In the genomic region with DNA sequence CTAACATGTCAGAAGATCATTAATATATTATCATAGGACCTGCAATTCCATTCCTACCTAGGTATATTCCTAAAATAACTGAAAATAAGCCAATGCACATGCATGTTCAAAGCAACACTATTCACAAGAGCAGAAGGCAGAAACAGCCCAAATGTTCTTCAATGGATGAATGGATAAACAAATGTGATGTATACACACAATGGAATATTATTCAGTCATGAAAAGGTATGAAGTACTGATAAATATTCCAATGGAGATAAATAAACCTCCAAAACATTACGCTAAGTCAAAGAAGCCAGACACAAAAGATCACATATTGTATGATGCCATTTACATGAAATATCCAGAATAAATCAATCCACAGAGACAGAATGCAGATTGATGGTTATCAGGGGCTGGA, we compare ENCODE assay signal across 25 cellular contexts. TPM values are rescaled to one million over a fixed set of nuclear protein-coding genes. Genes with fewer than 3 reads are reported as not detected.
DNase-seq lines count a peak whose midpoint lies in the region; ATAC-seq, FAIRE-seq and TF ChIP-seq lines count a peak whose summit lies in the region.
"Had no signal": no experiment of that assay in that cellular context is flagged by ENCODE, and none has a peak within 500 bp of the region (broad histone marks: within the 10 kb centered on the region; RNA-seq: fewer than 3 reads in every experiment).

No MANE protein-coding gene starts in this region.

- TF ChIP-seq CTCF in HEK293 (tag by site-specific recombination; IDR thresholded peaks at IDR 0.05) (no peak), K562 (IDR thresholded peaks at IDR 0.05 in 2 of 3, conservative IDR thresholded peaks at IDR 0.05 in 1 of 3; ENCODE audit: insufficient read depth in 2 of 3, low read depth in 1 of 3, low read length in 3 of 3) (no peak), breast epithelium (IDR thresholded peaks at IDR 0.05) (no peak)

- in situ Hi-C loops in K562 (cut with MboI), result no loop called here

- no peak for TF ChIP-seq EP300 in K562 (IDR thresholded peaks at IDR 0.05; ENCODE audit: low read length)

- H3K27ac ChIP-seq in HEK293 (ENCODE audit: extremely low read depth, low read depth, low read length) (no peak overlapping the region), K562 (ENCODE audit: extremely low read depth, low read depth, low read length) (no peak overlapping the region), breast epithelium (no peak overlapping the region)
- H3K27ac ChIP-seq: BLaER1 had no signal

- no peak overlapping the region for H3K4me2 ChIP-seq in K562 (ENCODE audit: insufficient read depth, low read length)
- H3K4me2 ChIP-seq: BLaER1 had no signal

- H3K27me3 Mint-ChIP-seq in activated CD4-positive, alpha-beta T cell treated with anti-CD3 and anti-CD28 coated beads, Interleukin-2, amount 10 ng/mL, durations not matched to agents 24 days and 14 days, result no peaks in the 10 kb centered on the region
- H3K27me3 Mint-ChIP-seq: CD4-positive, alpha-beta memory T cell; CD4-positive, CD25-positive, alpha-beta regulatory T cell; CD8-positive, alpha-beta memory T cell had no signal

- CTCF ChIA-PET in HEK293 (lab: Yijun Ruan, JAX) (no interaction called here), K562 (lab: Yijun Ruan, JAX; ENCODE audit: low intra/inter-chr PET ratio) (no interaction called here)

- H3K36me3 ChIP-seq in HEK293 (ENCODE audit: control insufficient read depth in 2 of 2, insufficient read depth in 1 of 2, low read length in 2 of 2) (no peaks in the 10 kb centered on the region; a peak in 1 of 3 replicates), K562 (ENCODE audit: control insufficient read depth, insufficient read depth, low read length) (peaks cover 4% of the 10 kb centered on the region; the same call in 1 of the 3 replicates), breast epithelium (no peaks in the 10 kb centered on the region)
- H3K36me3 ChIP-seq: BE2C had no signal

- H3K4me1 ChIP-seq in HEK293 (ENCODE audit: control insufficient read depth, insufficient read depth, low read length) (no peaks in the 10 kb centered on the region), K562 (replicated peaks in 1 of 2; ENCODE audit: control insufficient read depth in 2 of 2, insufficient read depth in 2 of 2, low read length in 2 of 2) (no peaks in the 10 kb centered on the region; a peak in 1 of 5 replicates), breast epithelium (no peaks in the 10 kb centered on the region)
- H3K4me1 ChIP-seq: BE2C, BLaER1 had no signal

- no peaks in the 10 kb centered on the region for H3K27me3 ChIP-seq in K562 (ENCODE audit: control insufficient read depth in 2 of 2, insufficient read depth in 2 of 2, low read length in 2 of 2)
- H3K27me3 ChIP-seq in breast epithelium, result no peaks in the 10 kb centered on the region
- H3K27me3 ChIP-seq: BE2C, BLaER1 had no signal

- no TSS peak for BruUV-seq in K562 (replicated peaks; lab: Mats Ljungman, UMichigan)

- H3K4me3 ChIP-seq in HEK293 (ENCODE audit: low read depth, low read length), result no peak overlapping the region
- H3K4me3 ChIP-seq in K562, result no peak overlapping the region
- no peak overlapping the region for H3K4me3 ChIP-seq in breast epithelium
- H3K4me3 ChIP-seq: BLaER1 had no signal

- no peak overlapping the region for H3K9ac ChIP-seq in K562 (ENCODE audit: insufficient read depth in 1 of 2, low read depth in 2 of 2, low read length in 2 of 2)
- H3K9ac ChIP-seq: BLaER1 had no signal

- no peak overlapping the region for H2AFZ ChIP-seq in K562 (ENCODE audit: low read depth, low read length)

- peaks cover 10% of the 10 kb centered on the region for H4K20me1 ChIP-seq in K562 (replicated peaks; ENCODE audit: control insufficient read depth, insufficient read depth, low read length)

- TF ChIP-seq RAD21 in K562 (CRISPR knock-in tag; conservative IDR thresholded peaks at IDR 0.05 in 1 of 2, IDR thresholded peaks at IDR 0.05 in 1 of 2), result no peak

- 84% methylated on average over 1 of the region's 1 CpG for WGBS in K562 (ENCODE audit: insufficient coverage, low coverage, missing lambda C conversion rate)

- FAIRE-seq in K562 (lab: Jason Lieb, UNC), result no peak
- FAIRE-seq: A204.1, GM12891, GM18507 had no signal

- peaks cover 71% of the 10 kb centered on the region for H3K79me2 ChIP-seq in K562 (ENCODE audit: control insufficient read depth, insufficient read depth, low read length)

- no peaks in the 10 kb centered on the region for H3K9me3 ChIP-seq in HEK293 (ENCODE audit: control insufficient read depth, insufficient read depth, low read depth, low read length)
- H3K9me3 ChIP-seq in K562 (replicated peaks; ENCODE audit: control insufficient read depth, insufficient read depth, low read depth, low read length), result no peaks in the 10 kb centered on the region
- no peaks in the 10 kb centered on the region for H3K9me3 ChIP-seq in breast epithelium
- H3K9me3 ChIP-seq: BE2C had no signal

- H3K27ac Mint-ChIP-seq in activated CD4-positive, alpha-beta T cell treated with anti-CD3 and anti-CD28 coated beads, Interleukin-2, amount 10 ng/mL, durations not matched to agents 24 days and 14 days, result no peak overlapping the region

- DNase-seq in K562 (ENCODE audit: extremely low read depth in 1 of 4, low spot score in 3 of 4) (no peak), breast epithelium (ENCODE audit: low spot score in 2 of 2) (no peak), GM03348 (ENCODE audit: low spot score) (no peak)
- no peak for DNase-seq in activated CD4-positive, alpha-beta T cell treated with anti-CD3 and anti-CD28 coated beads, Interleukin-2, amount 10 ng/mL, durations not matched to agents 24 days and 14 days
- DNase-seq: 8988T; ACHN; BE2C; C1 segment of cervical spinal cord; CD4-positive, alpha-beta memory T cell; CD4-positive, CD25-positive, alpha-beta regulatory T cell; CD8-positive, alpha-beta memory T cell; COR-L47; DMS 273 treated with DMSO at 0.1 percent for 48 hours; DMS153; DMS53; DMS79; DND-41; EL; GDM1 had no signal

- no peak overlapping the region for H3K4me3 Mint-ChIP-seq in activated CD4-positive, alpha-beta T cell treated with anti-CD3 and anti-CD28 coated beads, Interleukin-2, amount 10 ng/mL, durations not matched to agents 24 days and 14 days
- H3K4me3 Mint-ChIP-seq: CD14-positive monocyte; CD4-positive, alpha-beta memory T cell had no signal

- H3K9me3 Mint-ChIP-seq in activated CD4-positive, alpha-beta T cell treated with anti-CD3 and anti-CD28 coated beads, Interleukin-2, amount 10 ng/mL, durations not matched to agents 24 days and 14 days, result no peaks in the 10 kb centered on the region
- H3K9me3 Mint-ChIP-seq: CD14-positive monocyte; CD8-positive, alpha-beta memory T cell had no signal

- H3K36me3 Mint-ChIP-seq in activated CD4-positive, alpha-beta T cell treated with anti-CD3 and anti-CD28 coated beads, Interleukin-2, amount 10 ng/mL, durations not matched to agents 24 days and 14 days (ENCODE audit: low read depth), result peaks cover 27% of the 10 kb centered on the region

- H3K9me1 ChIP-seq in K562 (ENCODE audit: control insufficient read depth, insufficient read depth, low read length), result no peaks in the 10 kb centered on the region

- POLR2A ChIA-PET in HEK293 (lab: Yijun Ruan, JAX), result no interaction called here
- POLR2A ChIA-PET in K562 (lab: Yijun Ruan, JAX), result no interaction called here

- intact Hi-C loops in K562 (cut with micrococcal nuclease) (no loop called here), breast epithelium (cut with DNase I; ENCODE audit: low total_unique reads) (no loop called here)
- intact Hi-C loops in activated CD4-positive, alpha-beta T cell treated with anti-CD3 and anti-CD28 coated beads, Interleukin-2, amount 10 ng/mL, durations not matched to agents 24 days and 14 days (cut with micrococcal nuclease), result no loop called here

- no peak for TF ChIP-seq POLR2A in K562 (conservative IDR thresholded peaks at IDR 0.05)
- TF ChIP-seq POLR2A in breast epithelium (IDR thresholded peaks at IDR 0.05), result no peak

- ATAC-seq in K562, result no peak

- H3K4me1 Mint-ChIP-seq in activated CD4-positive, alpha-beta T cell treated with anti-CD3 and anti-CD28 coated beads, Interleukin-2, amount 10 ng/mL, durations not matched to agents 24 days and 14 days, result peaks cover 19% of the 10 kb centered on the region

RNA-seq across cellular contexts. Expression of gene AMBRA1, which starts 16.8 kb away (rescaled TPM):
- total RNA-seq in K562 (2011; cell fraction: chromatin; rRNA removed; ENCODE audit: low replicate concordance), result 101 and 115 TPM in 2 replicates
- total RNA-seq in K562 (2011; cell fraction: nucleolus; rRNA removed), result 57.9 and 61.2 TPM in 2 replicates
- total RNA-seq in K562 (2011; cell fraction: nucleoplasm; rRNA removed), result 63.4 and 66.6 TPM in 2 replicates
- 20.4 and 21.0 TPM in 2 replicates for total RNA-seq in K562 (2014; rRNA removed)
- total RNA-seq in K562 (2014; rRNA removed; fragmentation: Illumina TruSeq; extraction: Trizol), result 10.1 and 13.4 TPM in 2 replicates
- 13.0 and 13.1 TPM in 2 replicates for total RNA-seq in K562 (2015; rRNA removed; fragmentation: Illumina TruSeq; extraction: Trizol)
- 24.5 and 27.9 TPM in 2 replicates for total RNA-seq in K562 (2021)
- 6.6 and 9.8 TPM in 2 replicates for polyA plus RNA-seq in K562 (2011; rRNA removed)
- polyA plus RNA-seq in K562 (2011; cell fraction: cytosol; rRNA removed), result 8.8 and 11.9 TPM in 2 replicates
- 19.4 and 22.2 TPM in 2 replicates for polyA plus RNA-seq in K562 (2011; cell fraction: nucleus; rRNA removed)
- 16.0 and 22.2 TPM in 2 replicates for polyA plus RNA-seq in K562 (2012)
- polyA plus RNA-seq in K562 (2014; fragmentation: Illumina TruSeq; extraction: Trizol), result 12.5 and 13.0 TPM in 2 replicates
- under 1 TPM; 0.15 to 0.39 TPM for polyA plus RNA-seq in K562 (2014; fragmentation: Nextera tagmentation; extraction: Ambion mirVana)
- polyA plus RNA-seq in K562 (2014; rRNA removed), result 8.9 and 9.9 TPM in 2 replicates
- polyA minus RNA-seq in K562 (2011; rRNA and poly(A)+ RNA removed), result 26.5 and 28.3 TPM in 2 replicates
- polyA minus RNA-seq in K562 (2011; cell fraction: cytosol; rRNA and poly(A)+ RNA removed), result 20.2 and 25.0 TPM in 2 replicates
- 28.8 and 48.7 TPM in 2 replicates for polyA minus RNA-seq in K562 (2011; cell fraction: nucleus; rRNA and poly(A)+ RNA removed)
- total RNA-seq in breast epithelium, result 10 to 100 TPM; 32.5 to 38.9 (median 34.1) TPM
- 27.7 and 34.9 TPM in 2 replicates for total RNA-seq in activated CD4-positive, alpha-beta T cell treated with anti-CD3 and anti-CD28 coated beads, Interleukin-2, amount 10 ng/mL, durations not matched to agents 24 days and 14 days

RNA-seq across cellular contexts. Expression of gene HARBI1, which starts 40.0 kb away (rescaled TPM):
- total RNA-seq in K562 (2011; cell fraction: chromatin; rRNA removed; ENCODE audit: low replicate concordance), result 7.3 and 8.5 TPM in 2 replicates
- 6.8 and 8.2 TPM in 2 replicates for total RNA-seq in K562 (2011; cell fraction: nucleolus; rRNA removed)
- total RNA-seq in K562 (2011; cell fraction: nucleoplasm; rRNA removed), result 6.0 and 6.3 TPM in 2 replicates
- total RNA-seq in K562 (2014; rRNA removed) (4.1 and 4.3 TPM in 2 replicates), K562 (2014; rRNA removed; fragmentation: Illumina TruSeq; extraction: Trizol) (5.6 and 6.0 TPM in 2 replicates), K562 (2015; rRNA removed; fragmentation: Illumina TruSeq; extraction: Trizol) (4.9 and 6.9 TPM in 2 replicates), K562 (2021) (5.5 and 5.8 TPM in 2 replicates), breast epithelium (1 to 10 TPM; 1.6 to 9.1 (median 3.5) TPM)
- polyA plus RNA-seq in K562 (2011; rRNA removed) (4.7 and 5.5 TPM in 2 replicates), K562 (2014; fragmentation: Illumina TruSeq; extraction: Trizol) (5.3 and 6.0 TPM in 2 replicates), K562 (2014; fragmentation: Nextera tagmentation; extraction: Ambion mirVana) (1 to 10 TPM; 6.0 to 8.4 TPM), K562 (2014; rRNA removed) (3.5 and 6.1 TPM in 2 replicates)
- polyA plus RNA-seq in K562 (2011; cell fraction: cytosol; rRNA removed), result 4.9 and 5.5 TPM in 2 replicates
- 3.5 and 4.0 TPM in 2 replicates for polyA plus RNA-seq in K562 (2011; cell fraction: nucleus; rRNA removed)
- polyA plus RNA-seq in K562 (2012), result 5.9 and 6.1 TPM in 2 replicates
- polyA minus RNA-seq in K562 (2011; rRNA and poly(A)+ RNA removed), result 6.3 and 6.9 TPM in 2 replicates
- polyA minus RNA-seq in K562 (2011; cell fraction: cytosol; rRNA and poly(A)+ RNA removed), result 2.4 and 3.1 TPM in 2 replicates
- 2.4 and 3.6 TPM in 2 replicates for polyA minus RNA-seq in K562 (2011; cell fraction: nucleus; rRNA and poly(A)+ RNA removed)
- 4.3 and 4.5 TPM in 2 replicates for total RNA-seq in activated CD4-positive, alpha-beta T cell treated with anti-CD3 and anti-CD28 coated beads, Interleukin-2, amount 10 ng/mL, durations not matched to agents 24 days and 14 days

RNA-seq across cellular contexts. Expression of gene ATG13, which starts 40.3 kb away (rescaled TPM):
- 112 and 117 TPM in 2 replicates for total RNA-seq in K562 (2011; cell fraction: chromatin; rRNA removed; ENCODE audit: low replicate concordance)
- 77.5 and 112 TPM in 2 replicates for total RNA-seq in K562 (2011; cell fraction: nucleolus; rRNA removed)
- 88.6 and 94.3 TPM in 2 replicates for total RNA-seq in K562 (2011; cell fraction: nucleoplasm; rRNA removed)
- total RNA-seq in K562 (2014; rRNA removed), result 46.6 and 54.4 TPM in 2 replicates
- 26.0 and 27.2 TPM in 2 replicates for total RNA-seq in K562 (2014; rRNA removed; fragmentation: Illumina TruSeq; extraction: Trizol)
- total RNA-seq in K562 (2015; rRNA removed; fragmentation: Illumina TruSeq; extraction: Trizol), result 23.3 and 24.5 TPM in 2 replicates
- total RNA-seq in K562 (2021), result 52.2 and 61.5 TPM in 2 replicates
- 56.9 and 66.1 TPM in 2 replicates for polyA plus RNA-seq in K562 (2011; rRNA removed)
- polyA plus RNA-seq in K562 (2011; cell fraction: cytosol; rRNA removed), result 72.0 and 89.0 TPM in 2 replicates
- 128 and 150 TPM in 2 replicates for polyA plus RNA-seq in K562 (2011; cell fraction: nucleus; rRNA removed)
- polyA plus RNA-seq in K562 (2012), result 33.0 and 68.6 TPM in 2 replicates
- polyA plus RNA-seq in K562 (2014; fragmentation: Illumina TruSeq; extraction: Trizol), result 36.5 and 38.1 TPM in 2 replicates
- 10 to 100 TPM; 13.1 to 15.6 TPM for polyA plus RNA-seq in K562 (2014; fragmentation: Nextera tagmentation; extraction: Ambion mirVana)
- polyA plus RNA-seq in K562 (2014; rRNA removed), result 49.5 and 58.8 TPM in 2 replicates
- 48.2 and 57.6 TPM in 2 replicates for polyA minus RNA-seq in K562 (2011; rRNA and poly(A)+ RNA removed)
- polyA minus RNA-seq in K562 (2011; cell fraction: cytosol; rRNA and poly(A)+ RNA removed), result 28.3 and 42.0 TPM in 2 replicates
- 36.8 and 48.7 TPM in 2 replicates for polyA minus RNA-seq in K562 (2011; cell fraction: nucleus; rRNA and poly(A)+ RNA removed)
- total RNA-seq in breast epithelium, result 100 to 1,000 TPM in 1 of 3 donors, 10 to 100 TPM in 2; 84.2 to 113 (median 87.5) TPM
- 55.4 and 55.6 TPM in 2 replicates for total RNA-seq in activated CD4-positive, alpha-beta T cell treated with anti-CD3 and anti-CD28 coated beads, Interleukin-2, amount 10 ng/mL, durations not matched to agents 24 days and 14 days

Comparison
In these comparisons a context has a peak if more than half of its experiments do, and no peak if none do; other contexts are left out.
1. Of the 44 proteins assayed by ChIP-seq in both K562 and HEK293: peak only in K562: none; only in HEK293: none; in both: ZNF146; in neither: 43.